ENCODE assay signal across 15 cellular contexts in the genomic region with DNA sequence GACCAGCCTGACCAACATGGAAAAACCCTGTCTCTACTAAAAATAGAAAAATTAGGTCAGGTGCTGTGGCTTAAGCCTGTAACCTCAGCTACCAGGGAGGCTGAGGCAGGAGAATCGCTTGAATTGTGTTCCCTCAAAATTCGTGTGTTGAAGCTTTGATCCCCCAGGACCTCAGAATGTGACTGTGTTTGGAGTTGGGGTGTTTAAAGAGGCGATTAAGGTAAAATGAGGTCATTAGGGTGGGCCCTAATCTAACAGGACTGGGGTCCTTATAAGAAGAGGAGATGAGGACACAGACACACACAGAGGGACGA. TPM values are rescaled to one million over a fixed set of nuclear protein-coding genes. Genes with fewer than 3 reads are reported as not detected.
DNase-seq lines count a peak whose midpoint lies in the region; ATAC-seq and TF ChIP-seq lines count a peak whose summit lies in the region.
"Had no signal": no experiment of that assay in that cellular context is flagged by ENCODE, and none has a peak within 500 bp of the region (broad histone marks: within the 10 kb centered on the region; RNA-seq: fewer than 3 reads in every experiment).

No MANE protein-coding gene starts in this region.

- intact Hi-C loops in activated CD8-positive, alpha-beta T cell treated with anti-CD3 and anti-CD28 coated beads for 36 hours (cut with micrococcal nuclease): no loop called here

- peaks cover 9% of the 10 kb centered on the region for H3K36me3 Mint-ChIP-seq in activated T-cell treated with anti-CD3 and anti-CD28 coated beads, Interleukin-2, amount 50 U/mL, for 24 hours (ENCODE audit: low read depth)
- H3K36me3 Mint-ChIP-seq in activated T-cell treated with anti-CD3 and anti-CD28 coated beads, Interleukin-2, amount 50 U/mL, for 4 hours (ENCODE audit: insufficient read depth): peaks cover 3% of the 10 kb centered on the region
- H3K36me3 Mint-ChIP-seq in activated CD8-positive, alpha-beta T cell treated with anti-CD3 and anti-CD28 coated beads for 36 hours (ENCODE audit: low read depth): peaks cover 9% of the 10 kb centered on the region
- H3K36me3 Mint-ChIP-seq in endodermal cell (ENCODE audit: low read depth): peaks cover 2% of the 10 kb centered on the region
- peaks cover 12% of the 10 kb centered on the region for H3K36me3 Mint-ChIP-seq in activated CD4-positive, alpha-beta memory T cell treated with anti-CD3 and anti-CD28 coated beads, Interleukin-2, amount 10 ng/mL, durations not matched to agents 7 days and 5 days (ENCODE audit: low read depth)

- no peaks in the 10 kb centered on the region for H3K9me3 Mint-ChIP-seq in activated T-cell treated with anti-CD3 and anti-CD28 coated beads, Interleukin-2, amount 50 U/mL, for 24 hours
- H3K9me3 Mint-ChIP-seq in activated T-cell treated with anti-CD3 and anti-CD28 coated beads, Interleukin-2, amount 50 U/mL, for 4 hours: no peaks in the 10 kb centered on the region
- H3K9me3 Mint-ChIP-seq in activated CD8-positive, alpha-beta T cell treated with anti-CD3 and anti-CD28 coated beads for 36 hours: no peaks in the 10 kb centered on the region
- no peaks in the 10 kb centered on the region for H3K9me3 Mint-ChIP-seq in endodermal cell
- H3K9me3 Mint-ChIP-seq in stimulated activated naive CD8-positive, alpha-beta T cell treated with anti-CD3 and anti-CD28 coated beads, Interleukin-15, amount 100 ng/mL, for 72 hours: no peaks in the 10 kb centered on the region
- H3K9me3 Mint-ChIP-seq in activated CD4-positive, alpha-beta memory T cell treated with anti-CD3 and anti-CD28 coated beads, Interleukin-2, amount 10 ng/mL, durations not matched to agents 7 days and 5 days: no peaks in the 10 kb centered on the region

- no peaks in the 10 kb centered on the region for H3K27me3 Mint-ChIP-seq in activated T-cell treated with anti-CD3 and anti-CD28 coated beads, Interleukin-2, amount 50 U/mL, for 24 hours
- H3K27me3 Mint-ChIP-seq in activated T-cell treated with anti-CD3 and anti-CD28 coated beads, Interleukin-2, amount 50 U/mL, for 4 hours (ENCODE audit: low read depth): no peaks in the 10 kb centered on the region
- no peaks in the 10 kb centered on the region for H3K27me3 Mint-ChIP-seq in activated CD8-positive, alpha-beta T cell treated with anti-CD3 and anti-CD28 coated beads for 36 hours
- H3K27me3 Mint-ChIP-seq in endodermal cell (ENCODE audit: insufficient read depth): no peaks in the 10 kb centered on the region
- no peaks in the 10 kb centered on the region for H3K27me3 Mint-ChIP-seq in stimulated activated naive CD8-positive, alpha-beta T cell treated with anti-CD3 and anti-CD28 coated beads, Interleukin-15, amount 100 ng/mL, for 72 hours
- no peaks in the 10 kb centered on the region for H3K27me3 Mint-ChIP-seq in activated CD4-positive, alpha-beta memory T cell treated with anti-CD3 and anti-CD28 coated beads, Interleukin-2, amount 10 ng/mL, durations not matched to agents 7 days and 5 days
- H3K27me3 Mint-ChIP-seq: CD8-positive, alpha-beta memory T cell had no signal

- no peaks in the 10 kb centered on the region for H3K36me3 ChIP-seq in endodermal cell (ENCODE audit: control insufficient read depth, insufficient read depth, low read length)

- no peak for ATAC-seq in activated T-cell treated with anti-CD3 and anti-CD28 coated beads, Interleukin-2, amount 50 U/mL, for 4 hours
- ATAC-seq in activated CD8-positive, alpha-beta T cell treated with anti-CD3 and anti-CD28 coated beads for 36 hours: no peak
- no peak for ATAC-seq in stimulated activated naive CD8-positive, alpha-beta T cell treated with anti-CD3 and anti-CD28 coated beads, Interleukin-15, amount 100 ng/mL, for 72 hours

- no peak for TF ChIP-seq CTCF in activated CD8-positive, alpha-beta T cell treated with anti-CD3 and anti-CD28 coated beads for 36 hours (IDR thresholded peaks at IDR 0.05)
- TF ChIP-seq CTCF in endodermal cell (conservative IDR thresholded peaks at IDR 0.05): no peak

- H3K27ac ChIP-seq in endodermal cell (ENCODE audit: low read depth, low read length): no peak overlapping the region
- H3K27ac ChIP-seq: BLaER1 had no signal

- DNase-seq in activated T-cell treated with anti-CD3 and anti-CD28 coated beads, Interleukin-2, amount 50 U/mL, for 24 hours: no peak
- DNase-seq in activated T-cell treated with anti-CD3 and anti-CD28 coated beads, Interleukin-2, amount 50 U/mL, for 4 hours: no peak
- DNase-seq in activated CD8-positive, alpha-beta T cell treated with anti-CD3 and anti-CD28 coated beads for 36 hours: no peak
- DNase-seq in endodermal cell (no peak), NCI-H82 (lab: John Stamatoyannopoulos, UW) (no peak), SHP77 treated with DMSO at 0.1 percent for 48 hours (lab: John Stamatoyannopoulos, UW) (no peak)
- no peak for DNase-seq in stimulated activated naive CD8-positive, alpha-beta T cell treated with anti-CD3 and anti-CD28 coated beads, Interleukin-15, amount 100 ng/mL, for 72 hours
- no peak for DNase-seq in activated CD4-positive, alpha-beta memory T cell treated with anti-CD3 and anti-CD28 coated beads, Interleukin-2, amount 10 ng/mL, durations not matched to agents 7 days and 5 days
- DNase-seq: CD8-positive, alpha-beta memory T cell; DMS79; HCEC 1CT; NCI-H2029; NCI-H774 had no signal

- H3K9me3 ChIP-seq in endodermal cell (ENCODE audit: control insufficient read depth, low read length): no peaks in the 10 kb centered on the region
- H3K9me3 ChIP-seq: BLaER1 had no signal

- no peaks in the 10 kb centered on the region for H3K27me3 ChIP-seq in endodermal cell (ENCODE audit: control insufficient read depth, insufficient read depth, low read length, poor library complexity, severe bottlenecking)
- H3K27me3 ChIP-seq: BLaER1 had no signal

- CTCF ChIA-PET in activated CD8-positive, alpha-beta T cell treated with anti-CD3 and anti-CD28 coated beads for 36 hours (lab: Charles Lee): no interaction called here
- CTCF ChIA-PET in activated CD4-positive, alpha-beta memory T cell treated with anti-CD3 and anti-CD28 coated beads, Interleukin-2, amount 10 ng/mL, durations not matched to agents 7 days and 5 days (lab: Charles Lee): no interaction called here

- H3K9ac ChIP-seq in endodermal cell (ENCODE audit: extremely low read depth, low read length, poor library complexity, severe bottlenecking): no peak overlapping the region
- H3K9ac ChIP-seq: BLaER1 had no signal

- H3K4me3 Mint-ChIP-seq in activated T-cell treated with anti-CD3 and anti-CD28 coated beads, Interleukin-2, amount 50 U/mL, for 24 hours: no peak overlapping the region
- H3K4me3 Mint-ChIP-seq in activated T-cell treated with anti-CD3 and anti-CD28 coated beads, Interleukin-2, amount 50 U/mL, for 4 hours: no peak overlapping the region
- H3K4me3 Mint-ChIP-seq in activated CD8-positive, alpha-beta T cell treated with anti-CD3 and anti-CD28 coated beads for 36 hours: no peak overlapping the region
- no peak overlapping the region for H3K4me3 Mint-ChIP-seq in endodermal cell
- H3K4me3 Mint-ChIP-seq in stimulated activated naive CD8-positive, alpha-beta T cell treated with anti-CD3 and anti-CD28 coated beads, Interleukin-15, amount 100 ng/mL, for 72 hours: no peak overlapping the region
- H3K4me3 Mint-ChIP-seq in activated CD4-positive, alpha-beta memory T cell treated with anti-CD3 and anti-CD28 coated beads, Interleukin-2, amount 10 ng/mL, durations not matched to agents 7 days and 5 days: no peak overlapping the region
- H3K4me3 Mint-ChIP-seq: CD8-positive, alpha-beta memory T cell had no signal

- no peak overlapping the region for H3K4me3 ChIP-seq in endodermal cell (ENCODE audit: low read length)
- H3K4me3 ChIP-seq: BLaER1 had no signal

- POLR2A ChIA-PET in activated CD8-positive, alpha-beta T cell treated with anti-CD3 and anti-CD28 coated beads for 36 hours (lab: Charles Lee): no interaction called here
- POLR2A ChIA-PET in activated CD4-positive, alpha-beta memory T cell treated with anti-CD3 and anti-CD28 coated beads, Interleukin-2, amount 10 ng/mL, durations not matched to agents 7 days and 5 days (lab: Charles Lee): no interaction called here

- H3K4me1 Mint-ChIP-seq in activated T-cell treated with anti-CD3 and anti-CD28 coated beads, Interleukin-2, amount 50 U/mL, for 24 hours (ENCODE audit: low read depth): no peaks in the 10 kb centered on the region
- no peaks in the 10 kb centered on the region for H3K4me1 Mint-ChIP-seq in activated T-cell treated with anti-CD3 and anti-CD28 coated beads, Interleukin-2, amount 50 U/mL, for 4 hours (ENCODE audit: low read depth)
- no peaks in the 10 kb centered on the region for H3K4me1 Mint-ChIP-seq in activated CD8-positive, alpha-beta T cell treated with anti-CD3 and anti-CD28 coated beads for 36 hours (ENCODE audit: low read depth)
- H3K4me1 Mint-ChIP-seq in endodermal cell: no peaks in the 10 kb centered on the region
- peaks cover 9% of the 10 kb centered on the region for H3K4me1 Mint-ChIP-seq in stimulated activated naive CD8-positive, alpha-beta T cell treated with anti-CD3 and anti-CD28 coated beads, Interleukin-15, amount 100 ng/mL, for 72 hours
- peaks cover 2% of the 10 kb centered on the region for H3K4me1 Mint-ChIP-seq in activated CD4-positive, alpha-beta memory T cell treated with anti-CD3 and anti-CD28 coated beads, Interleukin-2, amount 10 ng/mL, durations not matched to agents 7 days and 5 days
- H3K4me1 Mint-ChIP-seq: CD8-positive, alpha-beta memory T cell had no signal

- no peaks in the 10 kb centered on the region for H3K4me1 ChIP-seq in endodermal cell (ENCODE audit: control insufficient read depth, insufficient read depth, low read length)
- H3K4me1 ChIP-seq: BLaER1 had no signal

- H3K27ac Mint-ChIP-seq in activated T-cell treated with anti-CD3 and anti-CD28 coated beads, Interleukin-2, amount 50 U/mL, for 24 hours: peak overlapping the region; percentile 55
- H3K27ac Mint-ChIP-seq in activated CD8-positive, alpha-beta T cell treated with anti-CD3 and anti-CD28 coated beads for 36 hours: peak overlapping the region; percentile 59
- peak overlapping the region; percentile 30 for H3K27ac Mint-ChIP-seq in endodermal cell
- H3K27ac Mint-ChIP-seq in stimulated activated naive CD8-positive, alpha-beta T cell treated with anti-CD3 and anti-CD28 coated beads, Interleukin-15, amount 100 ng/mL, for 72 hours: peak overlapping the region; percentile 73 to 74
- no peak overlapping the region for H3K27ac Mint-ChIP-seq in activated CD4-positive, alpha-beta memory T cell treated with anti-CD3 and anti-CD28 coated beads, Interleukin-2, amount 10 ng/mL, durations not matched to agents 7 days and 5 days

- WGBS in endodermal cell (ENCODE audit: insufficient coverage in 1 of 2, insufficient read length in 1 of 2), 2 experiments: 85 to 87% methylated on average over 3 of the region's 4 CpGs

RNA-seq across cellular contexts. Expression of a gene that starts 23.6 kb away (rescaled TPM):
- total RNA-seq in activated T-cell treated with anti-CD3 and anti-CD28 coated beads, Interleukin-2, amount 50 U/mL, for 4 hours: 100 to 1,000 TPM; 518 to 544 (median 518) TPM
- total RNA-seq in activated CD8-positive, alpha-beta T cell treated with anti-CD3 and anti-CD28 coated beads for 36 hours: 100 to 1,000 TPM; 460 to 476 TPM
- total RNA-seq in endodermal cell: 100 to 1,000 TPM; 424 to 429 TPM
- 420 TPM for polyA plus RNA-seq in endodermal cell (2013, experiment 1 of 2)
- 381 TPM for polyA plus RNA-seq in endodermal cell (2013, experiment 2 of 2)
- 100 to 1,000 TPM; 249 to 255 TPM for total RNA-seq in activated CD4-positive, alpha-beta memory T cell treated with anti-CD3 and anti-CD28 coated beads, Interleukin-2, amount 10 ng/mL, durations not matched to agents 7 days and 5 days

RNA-seq across cellular contexts. Expression of a gene that starts 31.8 kb away (rescaled TPM):
- under 1 TPM; 0.34 to 0.76 (median 0.76) TPM for total RNA-seq in activated T-cell treated with anti-CD3 and anti-CD28 coated beads, Interleukin-2, amount 50 U/mL, for 4 hours
- not detected for total RNA-seq in activated CD8-positive, alpha-beta T cell treated with anti-CD3 and anti-CD28 coated beads for 36 hours
- total RNA-seq in endodermal cell: not detected
- 0.14 TPM for polyA plus RNA-seq in endodermal cell (2013, experiment 1 of 2)
- polyA plus RNA-seq in endodermal cell (2013, experiment 2 of 2): not detected
- 10 to 100 TPM; 35.2 to 35.4 TPM for total RNA-seq in activated CD4-positive, alpha-beta memory T cell treated with anti-CD3 and anti-CD28 coated beads, Interleukin-2, amount 10 ng/mL, durations not matched to agents 7 days and 5 days
- total RNA-seq: HT1080 had no signal
- polyA plus RNA-seq: CD8-positive, alpha-beta memory T cell had no signal

Comparison
In these comparisons a context has a peak if more than half of its experiments do, and no peak if none do; other contexts are left out.
1. RNA of a gene that starts 31.8 kb away (total RNA-seq): 35.2 to 35.4 TPM in activated CD4-positive, alpha-beta memory T cell treated with anti-CD3 and anti-CD28 coated beads, Interleukin-2, amount 10 ng/mL, durations not matched to agents 7 days and 5 days; 0.34 to 0.76 TPM in activated T-cell treated with anti-CD3 and anti-CD28 coated beads, Interleukin-2, amount 50 U/mL, for 4 hours, not detected in activated CD8-positive, alpha-beta T cell treated with anti-CD3 and anti-CD28 coated beads for 36 hours and not detected in endodermal cell; every median in the first group is over 10 times any median in the second.